21 cellular contexts compared by ENCODE assay signal in the genomic region with DNA sequence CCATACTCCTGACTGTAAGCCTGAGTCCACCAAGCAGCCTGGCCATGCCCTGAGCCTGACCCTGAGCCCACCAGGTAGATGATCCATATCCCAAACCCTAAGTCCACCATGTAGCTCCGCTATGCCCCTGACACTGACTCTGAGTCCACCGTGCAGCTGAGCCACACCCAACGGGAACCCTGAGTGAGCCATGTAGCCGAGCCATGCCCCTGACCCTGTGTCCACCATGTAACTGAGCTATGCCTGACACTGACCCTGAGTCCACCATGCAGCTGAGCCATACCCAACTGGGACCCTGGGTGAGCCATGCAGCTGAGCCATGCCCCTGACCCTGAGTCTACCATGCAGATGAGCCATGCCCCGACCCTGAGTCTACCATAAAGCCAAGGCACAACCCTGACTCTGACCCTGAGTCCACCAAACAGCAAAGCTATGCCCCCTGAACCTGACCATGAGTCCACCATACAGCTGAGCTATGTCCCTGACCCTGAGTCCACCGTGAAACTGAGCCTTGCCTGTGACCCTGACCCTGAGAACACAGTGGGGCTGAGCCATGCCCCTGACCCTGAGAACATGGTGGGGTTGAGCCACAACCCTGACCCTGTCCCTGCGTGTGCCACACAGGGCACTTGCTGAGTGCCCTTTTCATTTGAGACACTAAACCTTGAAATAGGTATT.
"Had no signal": no experiment of that assay in that cellular context is flagged by ENCODE, and none has a peak within 500 bp of the region (broad histone marks: within the 10 kb centered on the region; RNA-seq: fewer than 3 reads in every experiment).

No MANE protein-coding gene starts in this region.

- H3K4me1 ChIP-seq: adrenal gland, ascending aorta, gastroesophageal sphincter had no signal

- H3K4me3 ChIP-seq: adrenal gland, ascending aorta, coronary artery, gastroesophageal sphincter, mucosa of descending colon had no signal

- H3K4me1 Mint-ChIP-seq: central memory CD8-positive, alpha-beta T cell; neural crest cell had no signal

- H3K4me3 Mint-ChIP-seq: activated naive CD8-positive, alpha-beta T cell; activated T-cell treated with anti-CD3 and anti-CD28 coated beads, Interleukin-2, amount 50 U/mL, for 4 hours; central memory CD8-positive, alpha-beta T cell; memory B cell; neural crest cell had no signal

- H3K27me3 ChIP-seq: adrenal gland, ascending aorta, brain microvascular endothelial cell, gastroesophageal sphincter had no signal

- H3K9me3 ChIP-seq: adrenal gland, ascending aorta, gastroesophageal sphincter, mucosa of descending colon had no signal

- H3K9me3 Mint-ChIP-seq: neural crest cell had no signal

- H3K27ac Mint-ChIP-seq: activated naive CD8-positive, alpha-beta T cell; activated T-helper 2 cell treated with anti-CD3 and anti-CD28 coated beads, Interferon-gamma antibody, Interleukin-2, Interleukin-4, amounts not matched to agents 10 μg/mL and 5 μg/mL and 100 μg/mL, durations not matched to agents 14 hours and 24 hours and 36 hours; memory B cell had no signal

- DNase-seq: activated CD8-positive, alpha-beta memory T cell treated with anti-CD3 and anti-CD28 coated beads for 24 hours; activated CD8-positive, alpha-beta memory T cell treated with anti-CD3 and anti-CD28 coated beads, Interleukin-2, amount 50 U/mL, for 4 hours; activated naive CD4-positive, alpha-beta T cell; activated T-cell treated with anti-CD3 and anti-CD28 coated beads, Interleukin-2, amount 50 U/mL, for 4 hours; brain microvascular endothelial cell; hypothalamus; mucosa of descending colon; retina; stimulated activated CD4-positive, alpha-beta T cell treated with anti-CD3 and anti-CD28 coated beads, Interleukin-1b, Interleukin-23, amount 100 ng/mL, for 48 hours; T-helper 1 cell; WERI-Rb-1 had no signal

- H3K27me3 Mint-ChIP-seq: central memory CD8-positive, alpha-beta T cell; memory B cell had no signal

- H3K36me3 Mint-ChIP-seq: activated naive CD8-positive, alpha-beta T cell had no signal

- H3K27ac ChIP-seq: adrenal gland, ascending aorta, brain microvascular endothelial cell, coronary artery, epithelial cell of prostate, gastroesophageal sphincter, WERI-Rb-1 had no signal

- ATAC-seq: activated T-cell treated with anti-CD3 and anti-CD28 coated beads, Interleukin-2, amount 50 U/mL, for 4 hours; gastroesophageal sphincter; mucosa of descending colon had no signal

- H3K36me3 ChIP-seq: WERI-Rb-1 had no signal
